In genomic region chr12:47218191-47218654, GRCh38 we compare ENCODE assay signal across 8 cellular contexts.
A peak's percentile ranks its signal among the peaks of the same experiment; 100 is the strongest.
DNase-seq lines count a peak whose midpoint lies in the region; ATAC-seq and TF ChIP-seq lines count a peak whose summit lies in the region.
"Had no signal": no experiment of that assay in that cellular context is flagged by ENCODE, and none has a peak within 500 bp of the region (broad histone marks: within the 10 kb centered on the region; RNA-seq: fewer than 3 reads in every experiment).

No MANE protein-coding gene starts in this region.

- H3K36me3 Mint-ChIP-seq in activated T-helper 1 cell treated with anti-CD3 and anti-CD28 coated beads, Interleukin-12 subunit alpha, Interleukin-12 subunit beta, Interleukin-2, Interleukin-4 antibody, amounts not matched to agents 30 ng/mL and 10 ng/mL and 1 ng/mL, durations not matched to agents 14 hours and 24 hours and 36 hours (ENCODE audit: low read depth) = peaks cover 42% of the 10 kb centered on the region
- H3K36me3 Mint-ChIP-seq in type B pancreatic cell = no peaks in the 10 kb centered on the region

- H3K27ac ChIP-seq in skin epidermis = peak overlapping the region in 12 of 21 experiments; percentile 1 to 95 (median 80)

- no peaks in the 10 kb centered on the region for H3K9me3 Mint-ChIP-seq in activated T-helper 1 cell treated with anti-CD3 and anti-CD28 coated beads, Interleukin-12 subunit alpha, Interleukin-12 subunit beta, Interleukin-2, Interleukin-4 antibody, amounts not matched to agents 30 ng/mL and 10 ng/mL and 1 ng/mL, durations not matched to agents 14 hours and 24 hours and 36 hours
- peaks cover 5% of the 10 kb centered on the region for H3K9me3 Mint-ChIP-seq in type B pancreatic cell

- peak overlapping the region; percentile 93 for H3K4me3 Mint-ChIP-seq in activated T-helper 1 cell treated with anti-CD3 and anti-CD28 coated beads, Interleukin-12 subunit alpha, Interleukin-12 subunit beta, Interleukin-2, Interleukin-4 antibody, amounts not matched to agents 30 ng/mL and 10 ng/mL and 1 ng/mL, durations not matched to agents 14 hours and 24 hours and 36 hours
- H3K4me3 Mint-ChIP-seq in type B pancreatic cell = no peak overlapping the region

- ATAC-seq in GM19025 (IDR thresholded peaks at IDR 0.05; ENCODE audit: low read depth, unreplicated experiment) (peak; percentile 48), HG03039 (IDR thresholded peaks at IDR 0.05; ENCODE audit: unreplicated experiment) (peak; percentile 36), GM18861 (IDR thresholded peaks at IDR 0.05; ENCODE audit: unreplicated experiment) (no peak)

- no peak for TF ChIP-seq CTCF in type B pancreatic cell (conservative IDR thresholded peaks at IDR 0.05)

- H3K4me1 Mint-ChIP-seq in activated T-helper 1 cell treated with anti-CD3 and anti-CD28 coated beads, Interleukin-12 subunit alpha, Interleukin-12 subunit beta, Interleukin-2, Interleukin-4 antibody, amounts not matched to agents 30 ng/mL and 10 ng/mL and 1 ng/mL, durations not matched to agents 14 hours and 24 hours and 36 hours (ENCODE audit: low read depth) = peaks cover 62% of the 10 kb centered on the region
- H3K4me1 Mint-ChIP-seq in type B pancreatic cell (ENCODE audit: unreplicated experiment) = peaks cover 6% of the 10 kb centered on the region

- intact Hi-C loops in activated T-helper 1 cell treated with anti-CD3 and anti-CD28 coated beads, Interleukin-12 subunit alpha, Interleukin-12 subunit beta, Interleukin-2, Interleukin-4 antibody, amounts not matched to agents 30 ng/mL and 10 ng/mL and 1 ng/mL, durations not matched to agents 14 hours and 24 hours and 36 hours (cut with micrococcal nuclease) = loop anchor here (1.0 to 5.0 kb wide), 8 partner anchors 89 to 1491 kb away; partner anchors contain the start of genes ARID2, SCAF11 and SLC38A1

- peak; percentile 37 for DNase-seq in activated T-helper 1 cell treated with anti-CD3 and anti-CD28 coated beads, Interleukin-12 subunit alpha, Interleukin-12 subunit beta, Interleukin-2, Interleukin-4 antibody, amounts not matched to agents 30 ng/mL and 10 ng/mL and 1 ng/mL, durations not matched to agents 14 hours and 24 hours and 36 hours (ENCODE audit: low spot score)
- DNase-seq in type B pancreatic cell (ENCODE audit: extremely low spot score, unreplicated experiment) = no peak
- no peak for DNase-seq in D341Med (ENCODE audit: low spot score)
- DNase-seq: Right ventricle myocardium superior had no signal

- H3K27me3 Mint-ChIP-seq in activated T-helper 1 cell treated with anti-CD3 and anti-CD28 coated beads, Interleukin-12 subunit alpha, Interleukin-12 subunit beta, Interleukin-2, Interleukin-4 antibody, amounts not matched to agents 30 ng/mL and 10 ng/mL and 1 ng/mL, durations not matched to agents 14 hours and 24 hours and 36 hours (ENCODE audit: insufficient read depth) = no peaks in the 10 kb centered on the region
- H3K27me3 Mint-ChIP-seq in type B pancreatic cell = no peaks in the 10 kb centered on the region

- H3K4me3 ChIP-seq in skin epidermis = peak overlapping the region in 6 of 7 experiments; percentile 7 to 40 (median 16)

- peak overlapping the region; percentile 96 for H3K27ac Mint-ChIP-seq in activated T-helper 1 cell treated with anti-CD3 and anti-CD28 coated beads, Interleukin-12 subunit alpha, Interleukin-12 subunit beta, Interleukin-2, Interleukin-4 antibody, amounts not matched to agents 30 ng/mL and 10 ng/mL and 1 ng/mL, durations not matched to agents 14 hours and 24 hours and 36 hours
- H3K27ac Mint-ChIP-seq in type B pancreatic cell = no peak overlapping the region
